Comparison of ENCODE assay signal across 20 cellular contexts in genomic region chr14:99655521-99655920, GRCh38.
"Had no signal": no experiment of that assay in that cellular context is flagged by ENCODE, and none has a peak within 500 bp of the region (broad histone marks: within the 10 kb centered on the region; RNA-seq: fewer than 3 reads in every experiment).

No MANE protein-coding gene starts in this region.

- H3K9me3 Mint-ChIP-seq: activated CD4-positive, alpha-beta memory T cell treated with anti-CD3 and anti-CD28 coated beads, Interleukin-2, amount 10 ng/mL, durations not matched to agents 7 days and 5 days; activated T-cell treated with anti-CD3 and anti-CD28 coated beads, Interleukin-2, amount 50 U/mL, for 72 hours; immature natural killer cell; T-cell had no signal

- H3K4me1 Mint-ChIP-seq: activated CD4-positive, alpha-beta memory T cell treated with anti-CD3 and anti-CD28 coated beads, Interleukin-2, amount 10 ng/mL, durations not matched to agents 7 days and 5 days; immature natural killer cell had no signal

- H3K36me3 Mint-ChIP-seq: immature natural killer cell, naive B cell, T-cell had no signal

- DNase-seq: activated CD4-positive, alpha-beta memory T cell treated with anti-CD3 and anti-CD28 coated beads, Interleukin-2, amount 10 ng/mL, durations not matched to agents 7 days and 5 days; activated CD8-positive, alpha-beta memory T cell treated with anti-CD3 and anti-CD28 coated beads, Interleukin-2, amount 50 U/mL, for 4 hours; activated gamma-delta T cell treated with Interleukin-2 at 50 U/mL for 16 hours; activated T-cell treated with anti-CD3 and anti-CD28 coated beads, Interleukin-2, amount 50 U/mL, for 72 hours; caudate nucleus; cortex of kidney; effector CD8-positive, alpha-beta T cell; glutamatergic neuron; immature natural killer cell; left cardiac atrium; lower lobe of right lung; naive B cell; nucleus accumbens; stimulated activated CD4-positive, alpha-beta T cell treated with anti-CD3 and anti-CD28 coated beads, Interleukin-12 subunit alpha, Interleukin-12 subunit beta, amount 100 ng/mL, for 4 hours; stimulated activated naive CD4-positive, alpha-beta T cell treated with Interleukin-2 at 50 U/mL for 16 hours; T-cell; T1000; upper lobe of left lung had no signal

- H3K4me3 Mint-ChIP-seq: activated CD4-positive, alpha-beta memory T cell treated with anti-CD3 and anti-CD28 coated beads, Interleukin-2, amount 10 ng/mL, durations not matched to agents 7 days and 5 days; activated T-cell treated with anti-CD3 and anti-CD28 coated beads, Interleukin-2, amount 50 U/mL, for 72 hours; immature natural killer cell; naive B cell; T-cell had no signal

- H3K4me3 ChIP-seq: lower lobe of right lung, suprapubic skin, upper lobe of left lung had no signal

- H3K27ac Mint-ChIP-seq: activated CD4-positive, alpha-beta memory T cell treated with anti-CD3 and anti-CD28 coated beads, Interleukin-2, amount 10 ng/mL, durations not matched to agents 7 days and 5 days; activated T-cell treated with anti-CD3 and anti-CD28 coated beads, Interleukin-2, amount 50 U/mL, for 72 hours; immature natural killer cell; naive B cell; progenitor cell of endocrine pancreas; T-cell had no signal
